In genomic region chr9:98848450-98849149, GRCh38 we compare ENCODE assay signal across 1 cellular context.
A peak's percentile ranks its signal among the peaks of the same experiment; 100 is the strongest.
TF ChIP-seq lines count a peak whose summit lies in the region.

No MANE protein-coding gene starts in this region.

TF ChIP-seq in HepG2, 621 proteins besides CTCF, POLR2A, EP300 and RAD21 (continued from another document and continues in another):
- TF ChIP-seq ZNF687 (CRISPR knock-in tag; IDR thresholded peaks at IDR 0.05) (peak; percentile 15; the same call in 1 of the 2 replicates), ZNF225 (CRISPR knock-in tag; IDR thresholded peaks at IDR 0.05) (no peak), SMC3 (IDR thresholded peaks at IDR 0.05; ENCODE audit: low read length) (peak; percentile 63; the same call in 1 of the 2 replicates), ZNF574 (CRISPR knock-in tag; IDR thresholded peaks at IDR 0.05) (peak; percentile 57), ZNF251 (CRISPR knock-in tag; IDR thresholded peaks at IDR 0.05) (no peak), KDM2A (CRISPR knock-in tag; IDR thresholded peaks at IDR 0.05; ENCODE audit: borderline replicate concordance, low read depth) (peak; percentile 77), ZNF335 (CRISPR knock-in tag; IDR thresholded peaks at IDR 0.05) (peak; percentile 43; the same call in 1 of the 2 replicates), NR2F1 (CRISPR knock-in tag; IDR thresholded peaks at IDR 0.05) (peak in 1 of 2 experiments; percentile 16; a peak in 1 of 4 replicates), ELF4 (CRISPR knock-in tag; IDR thresholded peaks at IDR 0.05; ENCODE audit: borderline replicate concordance) (no peak), PLRG1 (conservative IDR thresholded peaks at IDR 0.05) (no peak), HINFP (CRISPR knock-in tag; IDR thresholded peaks at IDR 0.05; ENCODE audit: low read depth) (no peak), PATZ1 (CRISPR knock-in tag; IDR thresholded peaks at IDR 0.05) (peak; percentile 34; the same call in 1 of the 2 replicates), HMGA1 (CRISPR knock-in tag; conservative IDR thresholded peaks at IDR 0.05) (no peak), JUND (CRISPR knock-in tag; IDR thresholded peaks at IDR 0.05) (peak; percentile 32; the same call in 1 of the 2 replicates), ZNF180 (CRISPR knock-in tag; IDR thresholded peaks at IDR 0.05; ENCODE audit: borderline replicate concordance, low read depth) (no peak), ZNF629 (CRISPR knock-in tag; conservative IDR thresholded peaks at IDR 0.05) (no peak), ZSCAN22 (CRISPR knock-in tag; IDR thresholded peaks at IDR 0.05) (no peak), FOSL2 (CRISPR knock-in tag; IDR thresholded peaks at IDR 0.05) (peak; percentile 77), MLX (CRISPR knock-in tag; IDR thresholded peaks at IDR 0.05) (0 out of 2 replicates have a peak, but pooled peaks have one; percentile 47), ESRRA (CRISPR knock-in tag; IDR thresholded peaks at IDR 0.05; ENCODE audit: low read depth) (no peak), FOXA3 (CRISPR knock-in tag; IDR thresholded peaks at IDR 0.05) (peak; percentile 65), HOXA9 (CRISPR knock-in tag; IDR thresholded peaks at IDR 0.05; ENCODE audit: borderline replicate concordance) (no peak), KLF6 (CRISPR knock-in tag; IDR thresholded peaks at IDR 0.05) (0 out of 2 replicates have a peak, but pooled peaks have one; percentile 59), KMT2A (CRISPR knock-in tag; IDR thresholded peaks at IDR 0.05) (0 out of 2 replicates have a peak, but pooled peaks have one; percentile 34), CEBPG (CRISPR knock-in tag; IDR thresholded peaks at IDR 0.05) (peak; percentile 66; the same call in 1 of the 2 replicates), HNRNPL (IDR thresholded peaks at IDR 0.05; ENCODE audit: low read depth, low read length) (no peak), XRCC5 (optimal IDR thresholded peaks at IDR 0.05; ENCODE audit: low read length) (peak; percentile 90), BCL6 (CRISPR knock-in tag; IDR thresholded peaks at IDR 0.05) (0 out of 2 replicates have a peak, but pooled peaks have one; percentile 19), TAF1 (CRISPR knock-in tag; IDR thresholded peaks at IDR 0.05) (no peak), MED1 (CRISPR knock-in tag; IDR thresholded peaks at IDR 0.05) (peak; percentile 53; the same call in 1 of the 2 replicates), TEAD3 (CRISPR knock-in tag; optimal IDR thresholded peaks at IDR 0.05; ENCODE audit: borderline replicate concordance) (peak; percentile 71), ZNF609 (CRISPR knock-in tag; IDR thresholded peaks at IDR 0.05; ENCODE audit: borderline replicate concordance) (no peak), THRA (CRISPR knock-in tag; IDR thresholded peaks at IDR 0.05; ENCODE audit: borderline replicate concordance) (peak; percentile 42; the same call in 1 of the 2 replicates), NAIF1 (CRISPR knock-in tag; IDR thresholded peaks at IDR 0.05; ENCODE audit: borderline replicate concordance) (no peak), ZNF580 (CRISPR knock-in tag; IDR thresholded peaks at IDR 0.05; ENCODE audit: borderline replicate concordance, low read depth) (peak; percentile 62; the same call in 1 of the 2 replicates), HOMEZ (CRISPR knock-in tag; IDR thresholded peaks at IDR 0.05; ENCODE audit: low read depth) (0 out of 2 replicates have a peak, but pooled peaks have one; percentile 23), ZBTB33 (CRISPR knock-in tag; IDR thresholded peaks at IDR 0.05) (no peak)
